Comparison of ENCODE assay signal across 1 cellular context in the genomic region with DNA sequence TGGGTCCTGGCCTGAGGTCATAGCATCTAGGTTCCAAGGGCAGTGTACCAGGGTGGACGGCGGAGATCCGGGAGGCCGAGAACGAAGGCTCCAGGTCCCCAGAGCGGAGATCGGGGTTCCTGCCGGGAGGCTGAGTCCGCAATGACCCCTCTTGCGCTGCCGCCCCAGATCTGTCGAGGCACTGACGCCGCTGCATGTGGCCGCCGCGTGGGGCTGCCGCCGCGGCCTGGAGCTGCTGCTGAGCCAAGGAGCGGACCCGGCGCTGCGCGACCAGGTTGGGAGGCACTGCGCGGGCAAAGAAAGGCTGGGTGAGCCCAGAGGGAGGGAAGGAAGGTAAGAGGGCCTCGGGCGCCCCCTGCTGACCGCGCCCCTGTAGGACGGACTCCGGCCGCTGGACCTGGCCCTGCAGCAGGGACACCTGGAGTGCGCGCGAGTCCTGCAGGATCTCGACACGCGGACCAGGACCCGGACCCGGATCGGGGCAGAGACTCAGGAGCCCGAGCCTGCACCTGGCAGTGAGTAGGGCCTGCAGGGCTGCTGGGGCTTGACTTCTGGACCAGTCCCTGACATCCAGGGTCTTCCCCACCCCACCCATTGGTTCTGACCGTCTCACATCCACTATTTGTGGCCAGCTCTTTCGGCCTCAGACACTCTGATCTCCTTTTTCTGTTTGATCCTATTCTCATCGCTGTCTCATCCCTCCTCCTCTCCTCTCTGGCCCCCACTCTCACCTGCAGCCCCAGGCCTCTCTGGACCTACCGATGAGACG.
TF ChIP-seq lines count a peak whose summit lies in the region.

No MANE protein-coding gene starts in this region.

TF ChIP-seq in WTC11, 78 proteins besides CTCF, POLR2A, EP300 and RAD21 (continued from another document and continues in another):
- no peak for TF ChIP-seq GRHL2 (CRISPR knock-in tag; IDR thresholded peaks at IDR 0.05; ENCODE audit: insufficient replicate concordance, severe bottlenecking)
- peak; percentile 99 for TF ChIP-seq FOXP1 (CRISPR knock-in tag; IDR thresholded peaks at IDR 0.05; ENCODE audit: borderline replicate concordance)
- 0 out of 2 replicates have a peak, but pooled peaks have one; percentile 51 for TF ChIP-seq PRRX2 (CRISPR knock-in tag; IDR thresholded peaks at IDR 0.05)
- TF ChIP-seq, protein P1, sequence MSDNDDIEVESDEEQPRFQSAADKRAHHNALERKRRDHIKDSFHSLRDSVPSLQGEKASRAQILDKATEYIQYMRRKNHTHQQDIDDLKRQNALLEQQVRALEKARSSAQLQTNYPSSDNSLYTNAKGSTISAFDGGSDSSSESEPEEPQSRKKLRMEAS (CRISPR knock-in tag; IDR thresholded peaks at IDR 0.05): peak; percentile 99
- 0 out of 2 replicates have a peak, but pooled peaks have one; percentile 8 for TF ChIP-seq GABPB1 (CRISPR knock-in tag; IDR thresholded peaks at IDR 0.05)
- TF ChIP-seq MXD4 (CRISPR knock-in tag; IDR thresholded peaks at IDR 0.05; ENCODE audit: borderline replicate concordance): no peak
- TF ChIP-seq, protein P2, sequence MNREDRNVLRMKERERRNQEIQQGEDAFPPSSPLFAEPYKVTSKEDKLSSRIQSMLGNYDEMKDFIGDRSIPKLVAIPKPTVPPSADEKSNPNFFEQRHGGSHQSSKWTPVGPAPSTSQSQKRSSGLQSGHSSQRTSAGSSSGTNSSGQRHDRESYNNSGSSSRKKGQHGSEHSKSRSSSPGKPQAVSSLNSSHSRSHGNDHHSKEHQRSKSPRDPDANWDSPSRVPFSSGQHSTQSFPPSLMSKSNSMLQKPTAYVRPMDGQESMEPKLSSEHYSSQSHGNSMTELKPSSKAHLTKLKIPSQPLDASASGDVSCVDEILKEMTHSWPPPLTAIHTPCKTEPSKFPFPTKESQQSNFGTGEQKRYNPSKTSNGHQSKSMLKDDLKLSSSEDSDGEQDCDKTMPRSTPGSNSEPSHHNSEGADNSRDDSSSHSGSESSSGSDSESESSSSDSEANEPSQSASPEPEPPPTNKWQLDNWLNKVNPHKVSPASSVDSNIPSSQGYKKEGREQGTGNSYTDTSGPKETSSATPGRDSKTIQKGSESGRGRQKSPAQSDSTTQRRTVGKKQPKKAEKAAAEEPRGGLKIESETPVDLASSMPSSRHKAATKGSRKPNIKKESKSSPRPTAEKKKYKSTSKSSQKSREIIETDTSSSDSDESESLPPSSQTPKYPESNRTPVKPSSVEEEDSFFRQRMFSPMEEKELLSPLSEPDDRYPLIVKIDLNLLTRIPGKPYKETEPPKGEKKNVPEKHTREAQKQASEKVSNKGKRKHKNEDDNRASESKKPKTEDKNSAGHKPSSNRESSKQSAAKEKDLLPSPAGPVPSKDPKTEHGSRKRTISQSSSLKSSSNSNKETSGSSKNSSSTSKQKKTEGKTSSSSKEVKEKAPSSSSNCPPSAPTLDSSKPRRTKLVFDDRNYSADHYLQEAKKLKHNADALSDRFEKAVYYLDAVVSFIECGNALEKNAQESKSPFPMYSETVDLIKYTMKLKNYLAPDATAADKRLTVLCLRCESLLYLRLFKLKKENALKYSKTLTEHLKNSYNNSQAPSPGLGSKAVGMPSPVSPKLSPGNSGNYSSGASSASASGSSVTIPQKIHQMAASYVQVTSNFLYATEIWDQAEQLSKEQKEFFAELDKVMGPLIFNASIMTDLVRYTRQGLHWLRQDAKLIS (CRISPR knock-in tag; IDR thresholded peaks at IDR 0.05; ENCODE audit: borderline replicate concordance): no peak
- TF ChIP-seq, protein P3, sequence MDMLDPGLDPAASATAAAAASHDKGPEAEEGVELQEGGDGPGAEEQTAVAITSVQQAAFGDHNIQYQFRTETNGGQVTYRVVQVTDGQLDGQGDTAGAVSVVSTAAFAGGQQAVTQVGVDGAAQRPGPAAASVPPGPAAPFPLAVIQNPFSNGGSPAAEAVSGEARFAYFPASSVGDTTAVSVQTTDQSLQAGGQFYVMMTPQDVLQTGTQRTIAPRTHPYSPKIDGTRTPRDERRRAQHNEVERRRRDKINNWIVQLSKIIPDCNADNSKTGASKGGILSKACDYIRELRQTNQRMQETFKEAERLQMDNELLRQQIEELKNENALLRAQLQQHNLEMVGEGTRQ (CRISPR knock-in tag; IDR thresholded peaks at IDR 0.05): peak; percentile 32; the same call in 1 of the 2 replicates
- peak; percentile 83; the same call in 1 of the 2 replicates for TF ChIP-seq CREB1 (CRISPR knock-in tag; IDR thresholded peaks at IDR 0.05)
- TF ChIP-seq, protein P4, sequence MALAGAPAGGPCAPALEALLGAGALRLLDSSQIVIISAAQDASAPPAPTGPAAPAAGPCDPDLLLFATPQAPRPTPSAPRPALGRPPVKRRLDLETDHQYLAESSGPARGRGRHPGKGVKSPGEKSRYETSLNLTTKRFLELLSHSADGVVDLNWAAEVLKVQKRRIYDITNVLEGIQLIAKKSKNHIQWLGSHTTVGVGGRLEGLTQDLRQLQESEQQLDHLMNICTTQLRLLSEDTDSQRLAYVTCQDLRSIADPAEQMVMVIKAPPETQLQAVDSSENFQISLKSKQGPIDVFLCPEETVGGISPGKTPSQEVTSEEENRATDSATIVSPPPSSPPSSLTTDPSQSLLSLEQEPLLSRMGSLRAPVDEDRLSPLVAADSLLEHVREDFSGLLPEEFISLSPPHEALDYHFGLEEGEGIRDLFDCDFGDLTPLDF (CRISPR knock-in tag; IDR thresholded peaks at IDR 0.05): peak; percentile 89
- TF ChIP-seq, protein P5, sequence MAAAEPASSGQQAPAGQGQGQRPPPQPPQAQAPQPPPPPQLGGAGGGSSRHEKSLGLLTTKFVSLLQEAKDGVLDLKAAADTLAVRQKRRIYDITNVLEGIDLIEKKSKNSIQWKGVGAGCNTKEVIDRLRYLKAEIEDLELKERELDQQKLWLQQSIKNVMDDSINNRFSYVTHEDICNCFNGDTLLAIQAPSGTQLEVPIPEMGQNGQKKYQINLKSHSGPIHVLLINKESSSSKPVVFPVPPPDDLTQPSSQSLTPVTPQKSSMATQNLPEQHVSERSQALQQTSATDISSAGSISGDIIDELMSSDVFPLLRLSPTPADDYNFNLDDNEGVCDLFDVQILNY (CRISPR knock-in tag; IDR thresholded peaks at IDR 0.05): peak; percentile 84; the same call in 1 of the 2 replicates
- peak; percentile 97 for TF ChIP-seq ZNF219 (CRISPR knock-in tag; IDR thresholded peaks at IDR 0.05; ENCODE audit: borderline replicate concordance)
- TF ChIP-seq, protein P6, sequence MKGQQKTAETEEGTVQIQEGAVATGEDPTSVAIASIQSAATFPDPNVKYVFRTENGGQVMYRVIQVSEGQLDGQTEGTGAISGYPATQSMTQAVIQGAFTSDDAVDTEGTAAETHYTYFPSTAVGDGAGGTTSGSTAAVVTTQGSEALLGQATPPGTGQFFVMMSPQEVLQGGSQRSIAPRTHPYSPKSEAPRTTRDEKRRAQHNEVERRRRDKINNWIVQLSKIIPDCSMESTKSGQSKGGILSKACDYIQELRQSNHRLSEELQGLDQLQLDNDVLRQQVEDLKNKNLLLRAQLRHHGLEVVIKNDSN (CRISPR knock-in tag; IDR thresholded peaks at IDR 0.05): peak; percentile 82
- TF ChIP-seq, protein P7, sequence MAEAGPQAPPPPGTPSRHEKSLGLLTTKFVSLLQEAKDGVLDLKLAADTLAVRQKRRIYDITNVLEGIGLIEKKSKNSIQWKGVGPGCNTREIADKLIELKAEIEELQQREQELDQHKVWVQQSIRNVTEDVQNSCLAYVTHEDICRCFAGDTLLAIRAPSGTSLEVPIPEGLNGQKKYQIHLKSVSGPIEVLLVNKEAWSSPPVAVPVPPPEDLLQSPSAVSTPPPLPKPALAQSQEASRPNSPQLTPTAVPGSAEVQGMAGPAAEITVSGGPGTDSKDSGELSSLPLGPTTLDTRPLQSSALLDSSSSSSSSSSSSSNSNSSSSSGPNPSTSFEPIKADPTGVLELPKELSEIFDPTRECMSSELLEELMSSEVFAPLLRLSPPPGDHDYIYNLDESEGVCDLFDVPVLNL (CRISPR knock-in tag; IDR thresholded peaks at IDR 0.05; ENCODE audit: borderline replicate concordance, low read depth): peak; percentile 85
- TF ChIP-seq, protein P8, sequence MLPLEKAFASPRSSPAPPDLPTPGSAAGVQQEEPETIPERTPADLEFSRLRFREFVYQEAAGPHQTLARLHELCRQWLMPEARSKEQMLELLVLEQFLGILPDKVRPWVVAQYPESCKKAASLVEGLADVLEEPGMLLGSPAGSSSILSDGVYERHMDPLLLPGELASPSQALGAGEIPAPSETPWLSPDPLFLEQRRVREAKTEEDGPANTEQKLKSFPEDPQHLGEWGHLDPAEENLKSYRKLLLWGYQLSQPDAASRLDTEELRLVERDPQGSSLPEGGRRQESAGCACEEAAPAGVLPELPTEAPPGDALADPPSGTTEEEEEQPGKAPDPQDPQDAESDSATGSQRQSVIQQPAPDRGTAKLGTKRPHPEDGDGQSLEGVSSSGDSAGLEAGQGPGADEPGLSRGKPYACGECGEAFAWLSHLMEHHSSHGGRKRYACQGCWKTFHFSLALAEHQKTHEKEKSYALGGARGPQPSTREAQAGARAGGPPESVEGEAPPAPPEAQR (CRISPR knock-in tag; IDR thresholded peaks at IDR 0.05): no peak
- peak; percentile 98 for TF ChIP-seq SMAD3 (CRISPR knock-in tag; IDR thresholded peaks at IDR 0.05; ENCODE audit: borderline replicate concordance)
- no peak for TF ChIP-seq FOXJ3 (CRISPR knock-in tag; IDR thresholded peaks at IDR 0.05; ENCODE audit: borderline replicate concordance)
- TF ChIP-seq, protein P9, sequence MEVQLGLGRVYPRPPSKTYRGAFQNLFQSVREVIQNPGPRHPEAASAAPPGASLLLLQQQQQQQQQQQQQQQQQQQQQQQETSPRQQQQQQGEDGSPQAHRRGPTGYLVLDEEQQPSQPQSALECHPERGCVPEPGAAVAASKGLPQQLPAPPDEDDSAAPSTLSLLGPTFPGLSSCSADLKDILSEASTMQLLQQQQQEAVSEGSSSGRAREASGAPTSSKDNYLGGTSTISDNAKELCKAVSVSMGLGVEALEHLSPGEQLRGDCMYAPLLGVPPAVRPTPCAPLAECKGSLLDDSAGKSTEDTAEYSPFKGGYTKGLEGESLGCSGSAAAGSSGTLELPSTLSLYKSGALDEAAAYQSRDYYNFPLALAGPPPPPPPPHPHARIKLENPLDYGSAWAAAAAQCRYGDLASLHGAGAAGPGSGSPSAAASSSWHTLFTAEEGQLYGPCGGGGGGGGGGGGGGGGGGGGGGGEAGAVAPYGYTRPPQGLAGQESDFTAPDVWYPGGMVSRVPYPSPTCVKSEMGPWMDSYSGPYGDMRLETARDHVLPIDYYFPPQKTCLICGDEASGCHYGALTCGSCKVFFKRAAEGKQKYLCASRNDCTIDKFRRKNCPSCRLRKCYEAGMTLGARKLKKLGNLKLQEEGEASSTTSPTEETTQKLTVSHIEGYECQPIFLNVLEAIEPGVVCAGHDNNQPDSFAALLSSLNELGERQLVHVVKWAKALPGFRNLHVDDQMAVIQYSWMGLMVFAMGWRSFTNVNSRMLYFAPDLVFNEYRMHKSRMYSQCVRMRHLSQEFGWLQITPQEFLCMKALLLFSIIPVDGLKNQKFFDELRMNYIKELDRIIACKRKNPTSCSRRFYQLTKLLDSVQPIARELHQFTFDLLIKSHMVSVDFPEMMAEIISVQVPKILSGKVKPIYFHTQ (CRISPR knock-in tag; IDR thresholded peaks at IDR 0.05): no peak
- TF ChIP-seq ETV6 (CRISPR knock-in tag; IDR thresholded peaks at IDR 0.05): peak; percentile 90
- TF ChIP-seq TEAD4 (CRISPR knock-in tag; IDR thresholded peaks at IDR 0.05): peak; percentile 93
- TF ChIP-seq ZNF423 (CRISPR knock-in tag; IDR thresholded peaks at IDR 0.05): peak; percentile 39; the same call in 1 of the 2 replicates
- no peak for TF ChIP-seq CREM (CRISPR knock-in tag; IDR thresholded peaks at IDR 0.05)
- no peak for TF ChIP-seq RORB (CRISPR knock-in tag; IDR thresholded peaks at IDR 0.05)
- TF ChIP-seq ATF1 (CRISPR knock-in tag; IDR thresholded peaks at IDR 0.05): 0 out of 2 replicates have a peak, but pooled peaks have one; percentile 36
- TF ChIP-seq, protein P10, sequence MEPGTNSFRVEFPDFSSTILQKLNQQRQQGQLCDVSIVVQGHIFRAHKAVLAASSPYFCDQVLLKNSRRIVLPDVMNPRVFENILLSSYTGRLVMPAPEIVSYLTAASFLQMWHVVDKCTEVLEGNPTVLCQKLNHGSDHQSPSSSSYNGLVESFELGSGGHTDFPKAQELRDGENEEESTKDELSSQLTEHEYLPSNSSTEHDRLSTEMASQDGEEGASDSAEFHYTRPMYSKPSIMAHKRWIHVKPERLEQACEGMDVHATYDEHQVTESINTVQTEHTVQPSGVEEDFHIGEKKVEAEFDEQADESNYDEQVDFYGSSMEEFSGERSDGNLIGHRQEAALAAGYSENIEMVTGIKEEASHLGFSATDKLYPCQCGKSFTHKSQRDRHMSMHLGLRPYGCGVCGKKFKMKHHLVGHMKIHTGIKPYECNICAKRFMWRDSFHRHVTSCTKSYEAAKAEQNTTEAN (CRISPR knock-in tag; IDR thresholded peaks at IDR 0.05): peak; percentile 77
- TF ChIP-seq, protein P11, sequence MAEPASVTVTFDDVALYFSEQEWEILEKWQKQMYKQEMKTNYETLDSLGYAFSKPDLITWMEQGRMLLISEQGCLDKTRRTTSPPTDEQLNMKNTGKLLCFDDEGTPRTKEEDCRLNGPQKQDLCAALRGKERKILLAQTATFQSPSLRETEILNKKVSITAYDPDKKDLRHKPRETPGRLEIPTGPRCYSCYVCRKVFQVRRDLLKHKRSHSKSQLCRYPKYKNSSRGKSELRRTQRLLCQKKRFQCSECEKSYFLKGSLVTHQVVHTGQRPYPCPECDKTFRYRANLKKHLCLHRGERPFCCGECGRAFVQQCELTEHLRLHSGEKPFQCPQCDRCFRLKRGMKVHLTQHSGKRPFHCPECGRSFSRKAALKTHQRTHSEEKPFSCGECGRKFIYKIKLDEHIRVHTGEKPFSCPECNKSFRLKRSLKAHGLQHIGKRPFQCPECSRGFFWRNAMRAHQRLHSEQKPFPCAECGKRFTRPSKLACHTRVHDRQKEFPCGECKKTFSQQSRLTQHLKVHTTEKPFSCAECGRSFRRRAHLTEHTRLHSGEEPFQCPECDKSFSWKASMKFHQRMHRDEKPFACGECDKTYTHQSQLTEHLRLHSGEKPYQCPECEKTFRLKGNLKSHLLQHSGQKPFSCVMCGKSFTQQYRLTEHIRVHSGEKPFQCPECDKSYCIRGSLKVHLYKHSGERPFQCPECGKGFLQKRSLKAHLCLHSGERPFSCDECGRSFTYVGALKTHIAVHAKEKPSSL (CRISPR knock-in tag; conservative IDR thresholded peaks at IDR 0.05): no peak
- TF ChIP-seq, protein P12, sequence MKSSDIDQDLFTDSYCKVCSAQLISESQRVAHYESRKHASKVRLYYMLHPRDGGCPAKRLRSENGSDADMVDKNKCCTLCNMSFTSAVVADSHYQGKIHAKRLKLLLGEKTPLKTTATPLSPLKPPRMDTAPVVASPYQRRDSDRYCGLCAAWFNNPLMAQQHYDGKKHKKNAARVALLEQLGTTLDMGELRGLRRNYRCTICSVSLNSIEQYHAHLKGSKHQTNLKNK (CRISPR knock-in tag; IDR thresholded peaks at IDR 0.05): no peak
